Comparison of ENCODE assay signal across 11 cellular contexts in the genomic region with DNA sequence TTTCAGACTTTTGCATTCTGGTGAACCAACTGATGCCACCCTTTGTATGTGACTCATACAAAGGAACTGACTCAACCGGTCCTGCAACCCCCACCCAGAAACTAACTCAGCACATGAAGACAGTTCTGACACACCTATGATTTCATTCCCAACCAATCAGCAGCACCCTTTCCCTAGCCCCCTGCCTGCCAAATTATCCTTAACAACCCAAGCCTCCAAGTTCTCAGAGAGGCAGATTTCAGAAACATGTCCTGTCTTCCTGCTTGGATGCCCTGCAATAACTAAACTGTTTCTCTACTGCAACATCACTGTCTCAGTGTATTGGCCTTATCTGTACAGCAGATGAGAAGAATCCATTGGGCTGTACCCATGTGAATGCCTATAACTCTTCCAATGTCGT.
DNase-seq lines count a peak whose midpoint lies in the region; ATAC-seq, FAIRE-seq and TF ChIP-seq lines count a peak whose summit lies in the region.
"Had no signal": no experiment of that assay in that cellular context is flagged by ENCODE, and none has a peak within 500 bp of the region (broad histone marks: within the 10 kb centered on the region; RNA-seq: fewer than 3 reads in every experiment).

No MANE protein-coding gene starts in this region.

- no peak overlapping the region for H2AK5ac ChIP-seq in H9 (ENCODE audit: insufficient read length, low read length)

- H4K20me1 ChIP-seq in H9 (ENCODE audit: control insufficient read depth, insufficient read depth, insufficient read length) (no peaks in the 10 kb centered on the region), PC-3 (ENCODE audit: low read length) (no peaks in the 10 kb centered on the region), mammary epithelial cell (ENCODE audit: insufficient read depth, low read length) (no peaks in the 10 kb centered on the region)

- no peak overlapping the region for H2BK120ac ChIP-seq in H9 (ENCODE audit: low read depth, low read length, poor library complexity, severe bottlenecking)

- H4K5ac ChIP-seq in H9 (ENCODE audit: insufficient read length, low read depth, low read length), result no peak overlapping the region

- peaks cover 24% of the 10 kb centered on the region; the same call in 1 of the 2 replicates for H3K36me3 ChIP-seq in PC-3 (ENCODE audit: low read depth, low read length)
- H3K36me3 ChIP-seq in mammary epithelial cell (ENCODE audit: insufficient read depth, low read length), result peaks cover 1% of the 10 kb centered on the region
- H3K36me3 ChIP-seq: SJCRH30 had no signal

- H3K9me2 ChIP-seq in PC-3 (replicated peaks; ENCODE audit: low read length), result no peaks in the 10 kb centered on the region

- H3K23me2 ChIP-seq in H9 (ENCODE audit: insufficient read length, low read depth, low read length, poor library complexity, severe bottlenecking), result no peaks in the 10 kb centered on the region

- no peak overlapping the region for H3K56ac ChIP-seq in H9 (ENCODE audit: insufficient read length, low read depth, low read length)

- TF ChIP-seq POLR2A in H54 (IDR thresholded peaks at IDR 0.05; ENCODE audit: low read depth, low read length), result no peak

- H3K9ac ChIP-seq in H9 (ENCODE audit: extremely low read depth, insufficient read length, low read length) (no peak overlapping the region), PC-3 (ENCODE audit: low read length) (no peak overlapping the region), mammary epithelial cell (ENCODE audit: insufficient read depth, low read length) (no peak overlapping the region)

- no CpG with 5 or more reads among the region's 2 CpGs for WGBS in H9 (ENCODE audit: extremely low coverage, insufficient read length, low lambda C conversion rate)
- 69% methylated on average over 2 of the region's 2 CpGs for WGBS in mammary epithelial cell (ENCODE audit: low coverage, missing lambda C conversion rate)

- no peaks in the 10 kb centered on the region for H3K27me3 ChIP-seq in H9 (ENCODE audit: insufficient read depth, low read length)
- no peaks in the 10 kb centered on the region for H3K27me3 ChIP-seq in PC-3 (ENCODE audit: low read length)
- no peaks in the 10 kb centered on the region for H3K27me3 ChIP-seq in mammary epithelial cell (ENCODE audit: insufficient read depth, low read length)
- H3K27me3 ChIP-seq: heart left ventricle, right atrium auricular region, SJCRH30 had no signal

- no peak overlapping the region for H4K8ac ChIP-seq in H9 (replicated peaks; ENCODE audit: insufficient read length, low read depth, low read length)

- H3T11ph ChIP-seq in H9 (ENCODE audit: low read length), result no peak overlapping the region

- no peak overlapping the region; the same call in 1 of the 2 replicates for H2BK15ac ChIP-seq in H9 (ENCODE audit: low read depth, low read length)

- H3K23ac ChIP-seq in H9 (ENCODE audit: insufficient read length, low read depth, low read length), result no peak overlapping the region

- H3K9me3 ChIP-seq in H9 (ENCODE audit: control insufficient read depth, low read depth, low read length) (peaks cover 6% of the 10 kb centered on the region), PC-3 (ENCODE audit: low read length) (peaks cover 13% of the 10 kb centered on the region), mammary epithelial cell (replicated peaks; ENCODE audit: insufficient read depth, low read length) (peaks cover 12% of the 10 kb centered on the region)

- dilution Hi-C loops in mammary epithelial cell (cut with HindIII; ENCODE audit: low sequenced_read_pairs), result no loop called here

- no peak overlapping the region for H2BK12ac ChIP-seq in H9 (ENCODE audit: insufficient read length, low read depth, low read length)

- no peak overlapping the region for H3K4ac ChIP-seq in H9 (ENCODE audit: low read depth, low read length)

- in situ Hi-C loops in mammary epithelial cell (cut with MboI; ENCODE audit: low sequenced_read_pairs in 2 of 2), result no loop called here

- no peak overlapping the region for H3K4me3 Mint-ChIP-seq in H9

- intact Hi-C loops in PC-3 (cut with micrococcal nuclease) (no loop called here), mammary epithelial cell (cut with micrococcal nuclease) (loop anchor here (1.0 kb wide), 1 partner anchor 8 kb away; no protein-coding TSS in a partner anchor)

- H3K4me1 Mint-ChIP-seq in H9, result peaks cover 5 to 9% of the 10 kb centered on the region in 2 experiments

- no peak overlapping the region for H2BK5ac ChIP-seq in H9 (ENCODE audit: insufficient read length, low read length)

- no peak for TF ChIP-seq CTCF in H9 (conservative IDR thresholded peaks at IDR 0.05)
- no peak for TF ChIP-seq CTCF in PC-3 (conservative IDR thresholded peaks at IDR 0.05; ENCODE audit: low read depth, low read length)
- no peak for TF ChIP-seq CTCF in mammary epithelial cell (conservative IDR thresholded peaks at IDR 0.05 in 1 of 2, IDR thresholded peaks at IDR 0.05 in 1 of 2; ENCODE audit: extremely low read depth in 1 of 2, insufficient read depth in 1 of 2, low read depth in 1 of 2, low read length in 2 of 2)

- peaks cover 8 to 11% of the 10 kb centered on the region in 2 experiments; a peak in 4 of 5 replicates for H3K9me3 Mint-ChIP-seq in H9

- H3K18ac ChIP-seq in H9 (ENCODE audit: insufficient read length, low read depth, low read length), result no peak overlapping the region

- H2BK20ac ChIP-seq in H9 (ENCODE audit: low read depth, low read length, poor library complexity, severe bottlenecking), result no peak overlapping the region

- no peak overlapping the region for H3K4me2 ChIP-seq in H9 (ENCODE audit: insufficient read depth, insufficient read length, low read length)
- H3K4me2 ChIP-seq in PC-3 (ENCODE audit: low read length), result no peak overlapping the region
- no peak overlapping the region for H3K4me2 ChIP-seq in mammary epithelial cell (ENCODE audit: insufficient read depth, low read depth, low read length)

- no peak for DNase-seq in H9
- peak; percentile 50 for DNase-seq in PC-3
- peak; percentile 86 for DNase-seq in mammary epithelial cell
- DNase-seq in stimulated activated CD4-positive, alpha-beta T cell treated with anti-CD3 and anti-CD28 coated beads, Interleukin-1b, Interleukin-23, amount 100 ng/mL, for 48 hours, result peak; percentile 59
- DNase-seq in H54 (ENCODE audit: insufficient read length, low spot score), result no peak
- DNase-seq in NAMALWA (ENCODE audit: low spot score), result no peak
- DNase-seq: DMS 273 treated with DMSO at 0.1 percent for 48 hours, heart left ventricle, SJCRH30 had no signal

- H3K36me3 Mint-ChIP-seq in H9 (ENCODE audit: insufficient read depth in 1 of 3, low read depth in 3 of 3), result peaks cover 7 to 12% (median 10%) of the 10 kb centered on the region in 3 experiments

- H3K79me2 ChIP-seq in H9 (ENCODE audit: insufficient read depth, low read length) (no peaks in the 10 kb centered on the region), PC-3 (ENCODE audit: low read length) (no peaks in the 10 kb centered on the region), mammary epithelial cell (ENCODE audit: insufficient read depth, low read length) (no peaks in the 10 kb centered on the region)

- POLR2A ChIA-PET in PC-3 (lab: Charles Lee; ENCODE audit: unreplicated experiment), result no interaction called here

- H3K27ac Mint-ChIP-seq in H9, result peak overlapping the region in 2 of 3 experiments; percentile 34 to 35; a peak in 2 of 7 replicates

- H4K91ac ChIP-seq in H9 (ENCODE audit: insufficient read length, low read depth, low read length), result no peak overlapping the region

- no peaks in the 10 kb centered on the region for H3F3A ChIP-seq in PC-3 (ENCODE audit: low read length, unreplicated experiment)

- no peak for FAIRE-seq in H54 (lab: Jason Lieb, UNC)

- no peaks in the 10 kb centered on the region for H3K27me3 Mint-ChIP-seq in H9 (ENCODE audit: low read depth)

- no peaks in the 10 kb centered on the region for H3K79me1 ChIP-seq in H9 (ENCODE audit: insufficient read depth, low read depth, low read length, poor library complexity, severe bottlenecking)

- CTCF ChIA-PET in PC-3 (lab: Charles Lee), result no interaction called here
- CTCF ChIA-PET in mammary epithelial cell (lab: Charles Lee; ENCODE audit: low non-redundant PET), result no interaction called here

- no peak overlapping the region for H3K14ac ChIP-seq in H9 (ENCODE audit: insufficient read depth, low read length)

- H2AFZ ChIP-seq in H9 (ENCODE audit: low read length) (no peak overlapping the region), PC-3 (ENCODE audit: low read length) (no peak overlapping the region), mammary epithelial cell (ENCODE audit: low read depth, low read length) (no peak overlapping the region)

- ATAC-seq in PC-3 (no peak), HG03342 (IDR thresholded peaks at IDR 0.05; ENCODE audit: unreplicated experiment) (no peak)
- ATAC-seq: heart left ventricle had no signal

- H3K4me1 ChIP-seq in H9 (ENCODE audit: insufficient read depth, low read length) (no peaks in the 10 kb centered on the region), PC-3 (ENCODE audit: insufficient read depth, low read length) (no peaks in the 10 kb centered on the region), mammary epithelial cell (ENCODE audit: insufficient read depth, low read length) (peaks cover 9% of the 10 kb centered on the region)
- H3K4me1 ChIP-seq: SJCRH30 had no signal

- no peak overlapping the region for H3K4me3 ChIP-seq in PC-3 (ENCODE audit: low read length)
- H3K4me3 ChIP-seq in mammary epithelial cell (replicated peaks in 1 of 3; ENCODE audit: insufficient read depth in 1 of 3, low read depth in 2 of 3, low read length in 3 of 3), result no peak overlapping the region
- H3K4me3 ChIP-seq: heart left ventricle, right atrium auricular region, SJCRH30 had no signal

- BruUV-seq in PC-3 (replicated peaks; lab: Mats Ljungman, UMichigan) (no TSS peak), mammary epithelial cell (replicated peaks; lab: Mats Ljungman, UMichigan) (no TSS peak)

- H3K27ac ChIP-seq in H9 (ENCODE audit: insufficient read length, low read depth, low read length) (no peak overlapping the region), PC-3 (ENCODE audit: low read length) (peak overlapping the region; percentile 23; the same call in 1 of the 2 replicates), mammary epithelial cell (ENCODE audit: insufficient read depth, low read depth, low read length) (peak overlapping the region; percentile 64)
- H3K27ac ChIP-seq: right atrium auricular region, SJCRH30 had no signal

Comparison
In these comparisons a context has a peak if more than half of its experiments do, and no peak if none do; other contexts are left out.
1. DNase-seq: peak in PC-3 (single experiment), mammary epithelial cell (single experiment) and stimulated activated CD4-positive, alpha-beta T cell treated with anti-CD3 and anti-CD28 coated beads, Interleukin-1b, Interleukin-23, amount 100 ng/mL, for 48 hours (single experiment); none in H9 (single experiment), H54 (single experiment) and NAMALWA (single experiment).